In genomic region chr16:84603115-84603816, GRCh38 we compare ENCODE assay signal across 8 cellular contexts. TPM values are rescaled to one million over a fixed set of nuclear protein-coding genes. Genes with fewer than 3 reads are reported as not detected.
A peak's percentile ranks its signal among the peaks of the same experiment; 100 is the strongest.
DNase-seq lines count a peak whose midpoint lies in the region; ATAC-seq and TF ChIP-seq lines count a peak whose summit lies in the region.

No MANE protein-coding gene starts in this region.

- H2AFZ ChIP-seq in GM23338: no peak overlapping the region

- H3K27ac ChIP-seq in GM23338 (ENCODE audit: low read depth) (0 out of 2 replicates have a peak overlapping the region, but pooled peaks have one; percentile 19), body of pancreas (peak overlapping the region in 2 of 4 donors; percentile 34 to 71)

- peaks cover 54% of the 10 kb centered on the region for H3K4me1 Mint-ChIP-seq in GM23338

- no peaks in the 10 kb centered on the region for H3K9me3 ChIP-seq in body of pancreas

- TF ChIP-seq POLR2A in body of pancreas (IDR thresholded peaks at IDR 0.05): peak in 1 of 3 donors; percentile 13

- 61 to 78% methylated on average over 19 to 24 of the region's 24 CpGs for WGBS in body of pancreas, 2 donors

- H3K9me2 ChIP-seq in GM23338 (ENCODE audit: insufficient read depth): no peaks in the 10 kb centered on the region

- H3K27me3 Mint-ChIP-seq in GM23338 (ENCODE audit: insufficient read depth, low read depth, poor library complexity): peaks cover 24% of the 10 kb centered on the region

- H3K4me1 ChIP-seq in GM23338 (ENCODE audit: insufficient read depth) (peaks cover 37% of the 10 kb centered on the region), body of pancreas (no peaks in the 10 kb centered on the region)

- H3K4me2 ChIP-seq in GM23338: no peak overlapping the region

- peak overlapping the region; percentile 67 for H3K27ac Mint-ChIP-seq in GM23338

- peaks cover 3% of the 10 kb centered on the region; the same call in 2 of the 3 replicates for H3K9me3 Mint-ChIP-seq in GM23338

- no peak for TF ChIP-seq CTCF in GM23338 (conservative IDR thresholded peaks at IDR 0.05; ENCODE audit: low read depth in 2 of 2)
- no peak for TF ChIP-seq CTCF in body of pancreas (IDR thresholded peaks at IDR 0.05)

- intact Hi-C loops in body of pancreas (cut with DNase I): no loop called here

- ATAC-seq in GM23338 (no peak), body of pancreas (no peak), HG02884 (IDR thresholded peaks at IDR 0.05; ENCODE audit: unreplicated experiment) (no peak), HG02852 (IDR thresholded peaks at IDR 0.05; ENCODE audit: unreplicated experiment) (no peak), GM19324 (IDR thresholded peaks at IDR 0.05; ENCODE audit: low FRiP score, unreplicated experiment) (no peak)

- H3K27me3 ChIP-seq in GM23338 (ENCODE audit: insufficient read depth) (no peaks in the 10 kb centered on the region), body of pancreas (no peaks in the 10 kb centered on the region)

- H3K36me3 Mint-ChIP-seq in GM23338 (ENCODE audit: low read depth): peaks cover 22% of the 10 kb centered on the region

- H3K36me3 ChIP-seq in GM23338 (ENCODE audit: insufficient read depth) (no peaks in the 10 kb centered on the region), body of pancreas (replicated peaks in 1 of 2; ENCODE audit: insufficient read depth in 1 of 2, low read depth in 2 of 2) (no peaks in the 10 kb centered on the region)

- peaks cover 18% of the 10 kb centered on the region for H3F3A ChIP-seq in GM23338 (replicated peaks; ENCODE audit: low read depth)

- peaks cover 28% of the 10 kb centered on the region for H4K20me1 ChIP-seq in GM23338 (replicated peaks; ENCODE audit: insufficient read depth)

- no peak for DNase-seq in GM23338 (ENCODE audit: low spot score)
- DNase-seq in RKO (ENCODE audit: low spot score): peak; percentile 94
- DNase-seq in body of pancreas: peak; percentile 40 to 83 (median 60)
- DNase-seq in left kidney (ENCODE audit: low read depth, low spot score): peak; percentile 60
- peak; percentile 80 for DNase-seq in stimulated activated CD8-positive, alpha-beta memory T cell treated with anti-CD3 and anti-CD28 coated beads, Interleukin-4, amount 100 ng/mL, for 48 hours

- no peak overlapping the region; the same call in 2 of the 3 replicates for H3K4me3 Mint-ChIP-seq in GM23338

- H3K4me3 ChIP-seq in GM23338 (no peak overlapping the region), body of pancreas (no peak overlapping the region)

- H3K79me2 ChIP-seq in GM23338 (replicated peaks; ENCODE audit: insufficient read depth): peaks cover 67% of the 10 kb centered on the region

TF ChIP-seq in GM23338, 12 proteins besides CTCF, POLR2A, EP300 and RAD21:
- TF ChIP-seq REST (IDR thresholded peaks at IDR 0.05; ENCODE audit: unreplicated experiment) (no peak), ZNF114 (CRISPR knock-in tag; IDR thresholded peaks at IDR 0.05) (no peak), ZNF331 (CRISPR knock-in tag; IDR thresholded peaks at IDR 0.05; ENCODE audit: low read depth) (no peak), STAT1 (IDR thresholded peaks at IDR 0.05; ENCODE audit: unreplicated experiment) (no peak)

RNA-seq across cellular contexts. Expression of gene COTL1, which starts 14.6 kb away (rescaled TPM):
- total RNA-seq in GM23338 (2014; rRNA removed; shearing (Covaris generic)): 111 and 117 TPM in 2 replicates
- polyA plus RNA-seq in GM23338 (2016; fragmentation: Nextera tagmentation; extraction: Ambion mirVana): 165 and 166 TPM in 2 replicates
- 10 to 100 TPM; 19.7 to 20.4 TPM for total RNA-seq in body of pancreas

RNA-seq across cellular contexts. Expression of gene KLHL36, which starts 45.0 kb away (rescaled TPM):
- 54.6 and 70.4 TPM in 2 replicates for total RNA-seq in GM23338 (2014; rRNA removed; shearing (Covaris generic))
- 13.4 and 15.5 TPM in 2 replicates for polyA plus RNA-seq in GM23338 (2016; fragmentation: Nextera tagmentation; extraction: Ambion mirVana)
- total RNA-seq in body of pancreas: 10 to 100 TPM; 39.7 to 50.8 TPM
